In genomic region chr3:140277886-140278285, GRCh38 we compare ENCODE assay signal across 19 cellular contexts.
DNase-seq lines count a peak whose midpoint lies in the region; TF ChIP-seq lines count a peak whose summit lies in the region.
"Had no signal": no experiment of that assay in that cellular context is flagged by ENCODE, and none has a peak within 500 bp of the region (broad histone marks: within the 10 kb centered on the region; RNA-seq: fewer than 3 reads in every experiment).

No MANE protein-coding gene starts in this region.

- no peak for TF ChIP-seq EP300 in esophagus muscularis mucosa (IDR thresholded peaks at IDR 0.05)
- TF ChIP-seq EP300 in tibial nerve (IDR thresholded peaks at IDR 0.05), result no peak

- H3K9me3 ChIP-seq in esophagus muscularis mucosa (no peaks in the 10 kb centered on the region), tibial nerve (no peaks in the 10 kb centered on the region)
- H3K9me3 ChIP-seq: A549; BLaER1 treated with 17β-estradiol and CSF1 and Interleukin-3, amounts not matched to agents 10 nM and 100 nM; Caco-2 had no signal

- no peak overlapping the region for H3K27ac ChIP-seq in esophagus muscularis mucosa (replicated peaks in 1 of 4)
- H3K27ac ChIP-seq in tibial nerve, result no peak overlapping the region
- H3K27ac ChIP-seq: 22Rv1; A549; BLaER1 treated with 17β-estradiol and CSF1 and Interleukin-3, amounts not matched to agents 10 nM and 100 nM; C4-2B had no signal

- peak; percentile 57 to 83 for DNase-seq in NCI-H524 (lab: John Stamatoyannopoulos, UW)
- DNase-seq in NCI-H524 treated with DMSO at 0.1 percent for 48 hours (lab: John Stamatoyannopoulos, UW), result no peak
- DNase-seq in NCI-H82 treated with DMSO at 0.1 percent for 48 hours (lab: John Stamatoyannopoulos, UW; ENCODE audit: unreplicated experiment), result peak; percentile 95
- peak; percentile 72 for DNase-seq in esophagus muscularis mucosa (ENCODE audit: extremely low spot score)
- DNase-seq in retina, result peak; percentile 6
- DNase-seq in nucleus accumbens (lab: John Stamatoyannopoulos, UW), result no peak
- no peak for DNase-seq in NCI-H1436 (lab: John Stamatoyannopoulos, UW)
- no peak for DNase-seq in tibial nerve (ENCODE audit: low spot score in 2 of 2)
- DNase-seq: AML-193; Caco-2; Calu3; CD4-positive, alpha-beta T cell; CD8-positive, alpha-beta T cell; DMS79 treated with DMSO at 0.1 percent for 48 hours; GF-D8 had no signal

- TF ChIP-seq CTCF in esophagus muscularis mucosa (IDR thresholded peaks at IDR 0.05), result no peak
- no peak for TF ChIP-seq CTCF in tibial nerve (IDR thresholded peaks at IDR 0.05)

- H3K4me3 ChIP-seq in esophagus muscularis mucosa (no peak overlapping the region), tibial nerve (no peak overlapping the region)
- H3K4me3 ChIP-seq: A549; BLaER1 treated with 17β-estradiol and CSF1 and Interleukin-3, amounts not matched to agents 10 nM and 100 nM had no signal

- 88% methylated on average over 4 of the region's 4 CpGs for WGBS in esophagus muscularis mucosa
- WGBS in tibial nerve, 2 donors, result 91 to 93% methylated on average over 4 of the region's 4 CpGs

- intact Hi-C loops in esophagus muscularis mucosa (cut with DNase I), result no loop called here

- H3K4me1 ChIP-seq in esophagus muscularis mucosa (no peaks in the 10 kb centered on the region), tibial nerve (no peaks in the 10 kb centered on the region)
- H3K4me1 ChIP-seq: A549; BLaER1 treated with 17β-estradiol and CSF1 and Interleukin-3, amounts not matched to agents 10 nM and 100 nM; Caco-2 had no signal

- no peak for TF ChIP-seq POLR2A in esophagus muscularis mucosa (IDR thresholded peaks at IDR 0.05; ENCODE audit: low read depth)
- no peak for TF ChIP-seq POLR2A in tibial nerve (IDR thresholded peaks at IDR 0.05)

- H3K27me3 ChIP-seq in esophagus muscularis mucosa (no peaks in the 10 kb centered on the region), tibial nerve (no peaks in the 10 kb centered on the region)
- H3K27me3 ChIP-seq: BLaER1 treated with 17β-estradiol and CSF1 and Interleukin-3, amounts not matched to agents 10 nM and 100 nM had no signal

- H3K36me3 ChIP-seq in esophagus muscularis mucosa, result no peaks in the 10 kb centered on the region
- no peaks in the 10 kb centered on the region for H3K36me3 ChIP-seq in tibial nerve
- H3K36me3 ChIP-seq: BLaER1 treated with 17β-estradiol and CSF1 and Interleukin-3, amounts not matched to agents 10 nM and 100 nM had no signal

Comparison
In these comparisons a context has a peak if more than half of its experiments do, and no peak if none do; other contexts are left out.
1. DNase-seq: peak in NCI-H524 (2 of 2), NCI-H82 treated with DMSO at 0.1 percent for 48 hours (single experiment), esophagus muscularis mucosa (single experiment) and retina (single experiment); none in NCI-H524 treated with DMSO at 0.1 percent for 48 hours (single experiment), nucleus accumbens (0 of 56), NCI-H1436 (single experiment) and tibial nerve (0 of 2).